In the genomic region with DNA sequence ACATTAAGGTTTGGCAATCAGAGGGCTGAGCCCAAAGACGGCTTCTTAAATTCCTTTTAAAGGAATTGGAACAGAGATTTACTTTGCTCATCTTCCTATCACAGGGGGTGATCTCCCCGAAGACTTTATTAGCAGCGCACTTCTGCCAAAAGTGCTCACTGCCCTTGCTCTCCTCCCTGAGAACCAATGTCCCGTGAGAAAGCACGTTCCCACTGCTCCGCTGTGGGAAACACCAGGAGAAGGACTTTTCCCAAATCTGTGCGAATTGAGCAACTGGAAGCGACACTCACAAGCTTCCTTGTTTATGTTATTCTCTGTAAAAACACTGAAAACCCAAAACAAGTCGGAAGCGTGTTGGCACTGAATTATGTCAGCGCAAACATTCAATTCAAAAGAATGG, we compare ENCODE assay signal across 13 cellular contexts.
"Had no signal": no experiment of that assay in that cellular context is flagged by ENCODE, and none has a peak within 500 bp of the region (broad histone marks: within the 10 kb centered on the region; RNA-seq: fewer than 3 reads in every experiment).

No MANE protein-coding gene starts in this region.

- H3K27ac Mint-ChIP-seq: activated naive CD4-positive, alpha-beta T cell treated with anti-CD3 and anti-CD28 coated beads, Interleukin-2, amount 10 ng/mL, durations not matched to agents 7 days and 5 days; activated T-helper 17 cell treated with anti-CD3 and anti-CD28 coated beads, Interleukin-2, amount 50 U/mL, for 72 hours had no signal

- ATAC-seq: activated T-helper 17 cell treated with anti-CD3 and anti-CD28 coated beads, Interleukin-2, amount 50 U/mL, for 72 hours; left lobe of liver had no signal

- H3K9me3 Mint-ChIP-seq: activated naive CD4-positive, alpha-beta T cell treated with anti-CD3 and anti-CD28 coated beads, Interleukin-2, amount 10 ng/mL, durations not matched to agents 7 days and 5 days had no signal

- H3K4me2 ChIP-seq: hepatocyte had no signal

- H3K27me3 ChIP-seq: adrenal gland, hepatocyte, neutrophil, stomach had no signal

- H3K4me3 ChIP-seq: adrenal gland, hepatocyte, stomach had no signal

- DNase-seq: activated CD4-positive, alpha-beta T cell treated with anti-CD3 and anti-CD28 coated beads, Interleukin-2, amount 50 U/mL, for 4 hours; activated CD4-positive, CD25-positive, alpha-beta regulatory T cell treated with anti-CD3 and anti-CD28 coated beads, Interleukin-2, amount 50 U/mL, for 72 hours; activated naive CD4-positive, alpha-beta T cell treated with anti-CD3 and anti-CD28 coated beads, Interleukin-2, amount 10 ng/mL, durations not matched to agents 7 days and 5 days; adrenal gland; caudate nucleus; cortex of kidney; effector CD8-positive, alpha-beta T cell; naive B cell; stomach had no signal

- H3K4me1 Mint-ChIP-seq: activated naive CD4-positive, alpha-beta T cell treated with anti-CD3 and anti-CD28 coated beads, Interleukin-2, amount 10 ng/mL, durations not matched to agents 7 days and 5 days; activated T-helper 17 cell treated with anti-CD3 and anti-CD28 coated beads, Interleukin-2, amount 50 U/mL, for 72 hours; naive B cell had no signal

- H3K27ac ChIP-seq: adrenal gland, hepatocyte, neutrophil, stomach had no signal

- H3K27me3 Mint-ChIP-seq: naive B cell had no signal

- H3K36me3 ChIP-seq: adrenal gland, neutrophil, stomach had no signal

- H3K9me3 ChIP-seq: adrenal gland, neutrophil, stomach had no signal

- H3K4me1 ChIP-seq: adrenal gland, stomach had no signal

- H2AFZ ChIP-seq: hepatocyte had no signal

- H3K79me2 ChIP-seq: hepatocyte had no signal

- H3K4me3 Mint-ChIP-seq: activated naive CD4-positive, alpha-beta T cell treated with anti-CD3 and anti-CD28 coated beads, Interleukin-2, amount 10 ng/mL, durations not matched to agents 7 days and 5 days; activated T-helper 17 cell treated with anti-CD3 and anti-CD28 coated beads, Interleukin-2, amount 50 U/mL, for 72 hours; naive B cell had no signal

- H3K36me3 Mint-ChIP-seq: activated naive CD4-positive, alpha-beta T cell treated with anti-CD3 and anti-CD28 coated beads, Interleukin-2, amount 10 ng/mL, durations not matched to agents 7 days and 5 days; naive B cell had no signal
